25 cellular contexts compared by ENCODE assay signal in genomic region chr5:179504191-179504590, GRCh38.
"Had no signal": no experiment of that assay in that cellular context is flagged by ENCODE, and none has a peak within 500 bp of the region (broad histone marks: within the 10 kb centered on the region; RNA-seq: fewer than 3 reads in every experiment).

No MANE protein-coding gene starts in this region.

- H3K27me3 Mint-ChIP-seq: activated CD4-positive, alpha-beta T cell treated with anti-CD3 and anti-CD28 coated beads for 36 hours; activated naive CD8-positive, alpha-beta T cell had no signal

- H3K4me2 ChIP-seq: SK-N-SH had no signal

- ATAC-seq: activated CD4-positive, alpha-beta T cell treated with anti-CD3 and anti-CD28 coated beads for 36 hours; activated CD8-positive, alpha-beta T cell treated with anti-CD3 and anti-CD28 coated beads, Interleukin-2, amount 10 ng/mL, durations not matched to agents 7 days and 5 days; Panc1; Right ventricle myocardium inferior had no signal

- H3K36me3 Mint-ChIP-seq: activated naive CD8-positive, alpha-beta T cell had no signal

- DNase-seq: activated CD4-positive, alpha-beta T cell treated with anti-CD3 and anti-CD28 coated beads for 36 hours; activated CD4-positive, alpha-beta T cell treated with anti-CD3 and anti-CD28 coated beads, Interleukin-2, amount 50 U/mL, for 1 hour; activated CD8-positive, alpha-beta memory T cell treated with anti-CD3 and anti-CD28 coated beads, Interleukin-2, amount 50 U/mL, for 48 hours; activated CD8-positive, alpha-beta T cell treated with anti-CD3 and anti-CD28 coated beads, Interleukin-2, amount 10 ng/mL, durations not matched to agents 7 days and 5 days; activated gamma-delta T cell; activated naive CD4-positive, alpha-beta T cell treated with anti-CD3 and anti-CD28 coated beads for 36 hours; activated T-cell treated with anti-CD3 and anti-CD28 coated beads, Interleukin-2, amount 50 U/mL, for 1 hour; brain microvascular endothelial cell; KG1; NCI-H1092; NCI-H1417; NCI-H2029; NCI-H345; NCI-H510A treated with DMSO at 0.1 percent for 48 hours; NCI-H69; NK-92 treated with Interleukin-12 subunit alpha and Interleukin-12 subunit beta, amount 100 ng/mL, for 24 hours; OCI-M1; RPMI8226; SK-N-SH; T-helper 1 cell; WERI-Rb-1 had no signal

- H3K36me3 ChIP-seq: brain microvascular endothelial cell, cardiac muscle cell, WERI-Rb-1 had no signal

- H3K27ac ChIP-seq: brain microvascular endothelial cell, cardiac muscle cell, WERI-Rb-1 had no signal

- H3K27ac Mint-ChIP-seq: activated CD4-positive, alpha-beta T cell treated with anti-CD3 and anti-CD28 coated beads for 36 hours; activated CD8-positive, alpha-beta T cell treated with anti-CD3 and anti-CD28 coated beads, Interleukin-2, amount 10 ng/mL, durations not matched to agents 7 days and 5 days; activated naive CD4-positive, alpha-beta T cell treated with anti-CD3 and anti-CD28 coated beads for 36 hours; activated naive CD8-positive, alpha-beta T cell had no signal

- H3K4me3 ChIP-seq: cardiac muscle cell had no signal

- H3K27me3 ChIP-seq: brain microvascular endothelial cell, cardiac muscle cell had no signal

- H3K4me3 Mint-ChIP-seq: activated CD4-positive, alpha-beta T cell treated with anti-CD3 and anti-CD28 coated beads for 36 hours; activated CD8-positive, alpha-beta T cell treated with anti-CD3 and anti-CD28 coated beads, Interleukin-2, amount 10 ng/mL, durations not matched to agents 7 days and 5 days; activated naive CD4-positive, alpha-beta T cell treated with anti-CD3 and anti-CD28 coated beads for 36 hours; activated naive CD8-positive, alpha-beta T cell had no signal

- H3K9me3 ChIP-seq: SK-N-SH had no signal
